ENCODE assay signal across 6 cellular contexts in the genomic region with DNA sequence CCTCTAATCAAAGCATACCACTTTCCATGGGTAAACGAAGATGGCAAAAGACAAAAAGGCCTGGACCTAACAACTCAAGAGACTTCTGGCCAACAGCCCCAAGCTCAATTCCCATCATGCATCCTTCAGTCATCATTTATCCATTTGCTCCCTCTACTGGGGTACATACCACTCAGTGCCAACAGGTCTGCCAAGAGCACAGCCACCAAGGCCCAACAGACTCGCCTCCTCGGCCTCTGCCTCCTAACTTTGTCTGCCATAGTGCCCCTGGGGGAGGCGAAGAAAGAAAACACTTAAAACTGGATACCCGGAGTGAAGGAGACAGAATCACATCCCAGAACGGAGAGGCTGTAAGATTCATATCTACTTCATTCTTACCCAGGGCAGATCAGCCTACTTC. TPM values are rescaled to one million over a fixed set of nuclear protein-coding genes. Genes with fewer than 3 reads are reported as not detected.
DNase-seq lines count a peak whose midpoint lies in the region; ATAC-seq, FAIRE-seq and TF ChIP-seq lines count a peak whose summit lies in the region.

No MANE protein-coding gene starts in this region.

- ATAC-seq in WTC11: no peak

- DNase-seq in SIG-M5 treated with dmso at 0.1 percent for 504 hours (lab: John Stamatoyannopoulos, UW; ENCODE audit: unreplicated experiment): peak; percentile 61
- DNase-seq in SIG-M5 (lab: John Stamatoyannopoulos, UW): no peak
- DNase-seq in WTC11 (ENCODE audit: low spot score): no peak
- DNase-seq in kidney: no peak
- no peak for DNase-seq in DMS153 treated with DMSO at 0.1 percent for 48 hours (lab: John Stamatoyannopoulos, UW; ENCODE audit: unreplicated experiment)
- no peak for DNase-seq in NCI-H187 (lab: John Stamatoyannopoulos, UW)

- peak overlapping the region; percentile 89 for H3K4me3 Mint-ChIP-seq in WTC11

- peak overlapping the region; percentile 82 to 89 for H3K9ac ChIP-seq in kidney (ENCODE audit: low read length in 2 of 2)

- H3K9me3 ChIP-seq in kidney (ENCODE audit: control insufficient read depth in 1 of 2, low read length in 2 of 2): no peaks in the 10 kb centered on the region

- CTCF ChIA-PET in WTC11 (lab: Charles Lee): interaction anchor here (0.7 to 3.0 kb wide), 8 partner anchors 11 to 265 kb away, joined by 3 to 14 read pairs (median 3); a partner anchor contains a TSS

- POLR2A ChIA-PET in WTC11 (lab: Charles Lee): interaction anchor here (0.9 to 2.6 kb wide), 5 partner anchors 9 to 145 kb away, joined by 3 to 20 read pairs (median 5); a partner anchor contains a TSS

- peaks cover 51% of the 10 kb centered on the region for H3K36me3 Mint-ChIP-seq in WTC11

- FAIRE-seq in kidney (lab: Jason Lieb, UNC): no peak

- H3K27ac Mint-ChIP-seq in WTC11: peak overlapping the region; percentile 88

- no peak overlapping the region for H3K27ac ChIP-seq in kidney (ENCODE audit: low read depth in 2 of 2, low read length in 2 of 2)

- no peaks in the 10 kb centered on the region for H3K27me3 Mint-ChIP-seq in WTC11 (ENCODE audit: low read depth)

- peaks cover 8 to 11% of the 10 kb centered on the region in 2 donors for H3K4me1 ChIP-seq in kidney (ENCODE audit: control insufficient read depth in 1 of 2, insufficient read depth in 1 of 2, low read depth in 1 of 2, low read length in 2 of 2)

- H3K4me3 ChIP-seq in kidney (ENCODE audit: low read length in 2 of 2): peak overlapping the region; percentile 69 to 80

- no peaks in the 10 kb centered on the region for H3K9me3 Mint-ChIP-seq in WTC11

- peaks cover 17% of the 10 kb centered on the region for H3K4me1 Mint-ChIP-seq in WTC11

- intact Hi-C loops in kidney (cut with DNase I): no loop called here

- no peak for TF ChIP-seq CTCF in WTC11 (IDR thresholded peaks at IDR 0.05)
- TF ChIP-seq CTCF in kidney (IDR thresholded peaks at IDR 0.05; ENCODE audit: borderline replicate concordance, extremely low read depth, insufficient read depth): no peak

- peaks cover 33 to 39% of the 10 kb centered on the region in 2 donors for H3K36me3 ChIP-seq in kidney (ENCODE audit: control insufficient read depth in 1 of 2, insufficient read depth in 2 of 2, low read length in 2 of 2)

TF ChIP-seq in WTC11, 78 proteins besides CTCF, POLR2A, EP300 and RAD21:
- TF ChIP-seq KAT7 (CRISPR knock-in tag; IDR thresholded peaks at IDR 0.05; ENCODE audit: borderline replicate concordance) (no peak), JAZF1 (CRISPR knock-in tag; IDR thresholded peaks at IDR 0.05) (no peak), RELA (CRISPR knock-in tag; IDR thresholded peaks at IDR 0.05; ENCODE audit: borderline replicate concordance) (no peak), FOXK1 (CRISPR knock-in tag; IDR thresholded peaks at IDR 0.05) (no peak), ZNF317 (CRISPR knock-in tag; IDR thresholded peaks at IDR 0.05; ENCODE audit: borderline replicate concordance, low read depth) (no peak), GABPB1 (CRISPR knock-in tag; IDR thresholded peaks at IDR 0.05) (no peak), FOXP1 (CRISPR knock-in tag; IDR thresholded peaks at IDR 0.05; ENCODE audit: borderline replicate concordance) (no peak), ZNF396 (CRISPR knock-in tag; IDR thresholded peaks at IDR 0.05; ENCODE audit: borderline replicate concordance) (no peak)
- TF ChIP-seq, protein P1, sequence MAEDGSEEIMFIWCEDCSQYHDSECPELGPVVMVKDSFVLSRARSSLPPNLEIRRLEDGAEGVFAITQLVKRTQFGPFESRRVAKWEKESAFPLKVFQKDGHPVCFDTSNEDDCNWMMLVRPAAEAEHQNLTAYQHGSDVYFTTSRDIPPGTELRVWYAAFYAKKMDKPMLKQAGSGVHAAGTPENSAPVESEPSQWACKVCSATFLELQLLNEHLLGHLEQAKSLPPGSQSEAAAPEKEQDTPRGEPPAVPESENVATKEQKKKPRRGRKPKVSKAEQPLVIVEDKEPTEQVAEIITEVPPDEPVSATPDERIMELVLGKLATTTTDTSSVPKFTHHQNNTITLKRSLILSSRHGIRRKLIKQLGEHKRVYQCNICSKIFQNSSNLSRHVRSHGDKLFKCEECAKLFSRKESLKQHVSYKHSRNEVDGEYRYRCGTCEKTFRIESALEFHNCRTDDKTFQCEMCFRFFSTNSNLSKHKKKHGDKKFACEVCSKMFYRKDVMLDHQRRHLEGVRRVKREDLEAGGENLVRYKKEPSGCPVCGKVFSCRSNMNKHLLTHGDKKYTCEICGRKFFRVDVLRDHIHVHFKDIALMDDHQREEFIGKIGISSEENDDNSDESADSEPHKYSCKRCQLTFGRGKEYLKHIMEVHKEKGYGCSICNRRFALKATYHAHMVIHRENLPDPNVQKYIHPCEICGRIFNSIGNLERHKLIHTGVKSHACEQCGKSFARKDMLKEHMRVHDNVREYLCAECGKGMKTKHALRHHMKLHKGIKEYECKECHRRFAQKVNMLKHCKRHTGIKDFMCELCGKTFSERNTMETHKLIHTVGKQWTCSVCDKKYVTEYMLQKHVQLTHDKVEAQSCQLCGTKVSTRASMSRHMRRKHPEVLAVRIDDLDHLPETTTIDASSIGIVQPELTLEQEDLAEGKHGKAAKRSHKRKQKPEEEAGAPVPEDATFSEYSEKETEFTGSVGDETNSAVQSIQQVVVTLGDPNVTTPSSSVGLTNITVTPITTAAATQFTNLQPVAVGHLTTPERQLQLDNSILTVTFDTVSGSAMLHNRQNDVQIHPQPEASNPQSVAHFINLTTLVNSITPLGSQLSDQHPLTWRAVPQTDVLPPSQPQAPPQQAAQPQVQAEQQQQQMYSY (CRISPR knock-in tag; IDR thresholded peaks at IDR 0.05): no peak
- TF ChIP-seq, protein P2, sequence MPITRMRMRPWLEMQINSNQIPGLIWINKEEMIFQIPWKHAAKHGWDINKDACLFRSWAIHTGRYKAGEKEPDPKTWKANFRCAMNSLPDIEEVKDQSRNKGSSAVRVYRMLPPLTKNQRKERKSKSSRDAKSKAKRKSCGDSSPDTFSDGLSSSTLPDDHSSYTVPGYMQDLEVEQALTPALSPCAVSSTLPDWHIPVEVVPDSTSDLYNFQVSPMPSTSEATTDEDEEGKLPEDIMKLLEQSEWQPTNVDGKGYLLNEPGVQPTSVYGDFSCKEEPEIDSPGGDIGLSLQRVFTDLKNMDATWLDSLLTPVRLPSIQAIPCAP (CRISPR knock-in tag; IDR thresholded peaks at IDR 0.05): no peak

RNA-seq across cellular contexts. Expression of a gene that starts 1.1 kb away (rescaled TPM):
- total RNA-seq in WTC11 (2021): 212 to 276 TPM (median 218 TPM) in 3 replicates
- total RNA-seq in kidney: 187 TPM
- polyA plus RNA-seq in kidney (ENCODE audit: insufficient read depth, low read depth, low replicate concordance): 69.0 TPM

RNA-seq across cellular contexts. Expression of a gene that starts 11.7 kb away (rescaled TPM):
- total RNA-seq in WTC11 (2021): 17.2 to 20.2 TPM (median 18.4 TPM) in 3 replicates
- total RNA-seq in kidney: 40.8 TPM
- 40.0 TPM for polyA plus RNA-seq in kidney (ENCODE audit: insufficient read depth, low read depth, low replicate concordance)

RNA-seq across cellular contexts. Expression of a gene that starts 25.2 kb away (rescaled TPM):
- 48.6 to 57.0 TPM (median 54.5 TPM) in 3 replicates for total RNA-seq in WTC11 (2021)
- total RNA-seq in kidney: 49.5 TPM
- polyA plus RNA-seq in kidney (ENCODE audit: insufficient read depth, low read depth, low replicate concordance): 115 TPM

RNA-seq across cellular contexts. Expression of a gene that starts 28.8 kb away (rescaled TPM):
- total RNA-seq in WTC11 (2021): 55.4 to 64.4 TPM (median 62.3 TPM) in 3 replicates
- 16.7 TPM for total RNA-seq in kidney
- polyA plus RNA-seq in kidney (ENCODE audit: insufficient read depth, low read depth, low replicate concordance): 32.3 TPM

RNA-seq across cellular contexts. Expression of a gene that starts 37.3 kb away (rescaled TPM):
- total RNA-seq in WTC11 (2021) (65.1 to 75.7 TPM (median 65.5 TPM) in 3 replicates), kidney (82.6 TPM)
- 136 TPM for polyA plus RNA-seq in kidney (ENCODE audit: insufficient read depth, low read depth, low replicate concordance)
